In genomic region chr11:69906453-69906907, GRCh38 we compare ENCODE assay signal across 1 cellular context.
TF ChIP-seq lines count a peak whose summit lies in the region.

No MANE protein-coding gene starts in this region.

TF ChIP-seq in K562, 482 proteins besides CTCF, POLR2A, EP300 and RAD21 (continued from another document):
- TF ChIP-seq CTCFL (IDR thresholded peaks at IDR 0.05; ENCODE audit: borderline replicate concordance, insufficient read depth, low read depth, low read length, poor library complexity, severe bottlenecking) (no peak), ZNF24 (IDR thresholded peaks at IDR 0.05) (0 out of 2 replicates have a peak, but pooled peaks have one; percentile 27)
